Comparison of ENCODE assay signal across 8 cellular contexts in the genomic region with DNA sequence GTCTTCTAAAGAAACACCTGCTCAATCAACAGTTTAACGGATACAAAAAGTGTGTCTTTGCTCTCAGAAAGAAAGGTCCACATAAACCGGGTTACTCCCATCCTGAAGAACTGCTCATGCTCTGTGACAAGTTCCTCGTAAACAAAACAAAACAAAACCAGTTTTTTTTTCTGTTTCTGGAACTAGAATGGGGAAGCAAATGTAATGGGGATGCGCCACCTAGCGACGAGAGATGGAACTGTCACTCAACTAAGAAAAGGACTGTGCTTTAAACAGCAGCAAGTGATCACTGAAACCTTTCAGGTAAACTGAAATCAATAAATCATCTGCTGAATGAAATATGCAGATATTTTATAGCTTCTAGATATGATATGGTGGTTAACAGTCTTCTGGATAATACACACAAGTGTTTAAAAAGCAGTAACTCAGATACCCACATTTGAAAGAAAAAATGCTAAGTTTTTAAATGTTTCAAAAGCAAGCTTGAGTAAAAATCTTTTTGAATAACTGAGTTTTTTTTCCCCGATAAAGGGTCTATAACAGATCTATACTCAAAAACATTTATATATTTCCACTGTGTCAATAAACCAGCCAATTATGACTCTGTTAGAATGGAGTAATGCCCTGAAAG. TPM values are rescaled to one million over a fixed set of nuclear protein-coding genes. Genes with fewer than 3 reads are reported as not detected.
DNase-seq lines count a peak whose midpoint lies in the region; ATAC-seq, FAIRE-seq and TF ChIP-seq lines count a peak whose summit lies in the region.

No MANE protein-coding gene starts in this region.

- H3K9me3 ChIP-seq in CD8-positive, alpha-beta memory T cell (ENCODE audit: low read length), result no peaks in the 10 kb centered on the region
- no peaks in the 10 kb centered on the region for H3K9me3 ChIP-seq in GM12878 (replicated peaks; ENCODE audit: control insufficient read depth, insufficient read depth, low read length)
- no peaks in the 10 kb centered on the region for H3K9me3 ChIP-seq in skeletal muscle tissue (ENCODE audit: control insufficient read depth in 3 of 3, low read length in 3 of 3)

- TF ChIP-seq RAD21 in GM12878 (IDR thresholded peaks at IDR 0.05; ENCODE audit: insufficient read depth, low read depth, low read length), result peak; percentile 96

- H3K27me3 Mint-ChIP-seq in CD8-positive, alpha-beta memory T cell, result no peaks in the 10 kb centered on the region

- no peak overlapping the region for H3K4me3 ChIP-seq in CD8-positive, alpha-beta memory T cell (ENCODE audit: low read length)
- 0 out of 2 replicates have a peak overlapping the region, but pooled peaks have one; percentile 8 for H3K4me3 ChIP-seq in GM12878
- H3K4me3 ChIP-seq in skeletal muscle tissue (ENCODE audit: low read length in 3 of 3), result peak overlapping the region in 1 of 3 donors; percentile 25

- peaks cover 41% of the 10 kb centered on the region for H3K36me3 ChIP-seq in CD8-positive, alpha-beta memory T cell (ENCODE audit: insufficient read depth, low read length)
- peaks cover 5 to 12% of the 10 kb centered on the region in 2 experiments; a peak in 3 of 4 replicates for H3K36me3 ChIP-seq in GM12878 (ENCODE audit: control insufficient read depth in 2 of 2, insufficient read depth in 2 of 2, low read length in 1 of 2)
- H3K36me3 ChIP-seq in skeletal muscle tissue (ENCODE audit: control insufficient read depth in 3 of 3, insufficient read depth in 3 of 3, low read length in 3 of 3), result peaks cover 13 to 43% (median 35%) of the 10 kb centered on the region in 3 donors

- POLR2A ChIA-PET in CD8-positive, alpha-beta memory T cell (lab: Charles Lee), result interaction anchor here (0.6 to 1.3 kb wide), 3 partner anchors 12 to 352 kb away, joined by 3 to 5 read pairs (median 3); a partner anchor contains a TSS
- POLR2A ChIA-PET in GM12878 (lab: Charles Lee), result interaction anchor here (0.5 kb wide), 1 partner anchor 300 kb away, joined by 5 read pairs; no protein-coding TSS in a partner anchor

- H3K4me1 Mint-ChIP-seq in CD8-positive, alpha-beta memory T cell, result peaks cover 26 to 32% (median 30%) of the 10 kb centered on the region in 3 donors

- in situ Hi-C loops in GM12878 (cut with MboI), result loop anchor here (5.0 kb wide), 1 partner anchor 349 kb away; no protein-coding TSS in a partner anchor

- TF ChIP-seq CTCF in GM12878 (IDR thresholded peaks at IDR 0.05 in 2 of 3, conservative IDR thresholded peaks at IDR 0.05 in 1 of 3; ENCODE audit: control insufficient read depth in 2 of 3, extremely low read depth in 1 of 3, insufficient read depth in 1 of 3, low read depth in 3 of 3, low read length in 3 of 3), result peak; percentile 87 to 96 (median 91)

- H3K36me3 Mint-ChIP-seq in CD8-positive, alpha-beta memory T cell, result peaks cover 16 to 84% (median 22%) of the 10 kb centered on the region in 3 donors

- H3K9me3 Mint-ChIP-seq in CD8-positive, alpha-beta memory T cell, result no peaks in the 10 kb centered on the region

- ATAC-seq in GM21390 (IDR thresholded peaks at IDR 0.05; ENCODE audit: unreplicated experiment) (peak; percentile 59), GM12878 (peak; percentile 89), HG03108 (IDR thresholded peaks at IDR 0.05; ENCODE audit: unreplicated experiment) (no peak)

- H3K4me1 ChIP-seq in CD8-positive, alpha-beta memory T cell (ENCODE audit: insufficient read depth, low read length), result peaks cover 20% of the 10 kb centered on the region
- H3K4me1 ChIP-seq in GM12878 (ENCODE audit: control insufficient read depth, insufficient read depth, low read length), result peaks cover 5% of the 10 kb centered on the region; the same call in 1 of the 2 replicates
- peaks cover 5 to 7% (median 7%) of the 10 kb centered on the region in 3 donors for H3K4me1 ChIP-seq in skeletal muscle tissue (ENCODE audit: control insufficient read depth in 3 of 3, insufficient read depth in 3 of 3, low read length in 3 of 3)

- CTCF ChIA-PET in CD8-positive, alpha-beta memory T cell (lab: Charles Lee), result interaction anchor here (0.8 to 3.8 kb wide), 16 partner anchors 8 to 365 kb away, joined by 3 to 31 read pairs (median 5); a partner anchor contains a TSS
- CTCF ChIA-PET in GM12878 (lab: Yijun Ruan, JAX), result interaction anchor here (0.6 to 5.1 kb wide), 39 partner anchors 9 to 633 kb away, joined by 3 to 93 read pairs (median 4); a partner anchor contains a TSS

- peak overlapping the region; percentile 12; the same call in 1 of the 2 replicates for H3K4me2 ChIP-seq in GM12878 (ENCODE audit: control insufficient read depth, insufficient read depth)

- FAIRE-seq in TTC549 (lab: Jason Lieb, UNC), result peak; percentile 76
- peak; percentile 54 for FAIRE-seq in GM12878 (lab: Jason Lieb, UNC)

- peak; percentile 52 to 81 (median 68) for DNase-seq in CD8-positive, alpha-beta memory T cell
- DNase-seq in MV-4-11 (lab: John Stamatoyannopoulos, UW) (peak; percentile 75), GM12878 (ENCODE audit: low read depth, low spot score) (peak; percentile 56), hypothalamus (lab: John Stamatoyannopoulos, UW) (peak in 43 of 51 donors; percentile 5 to 93 (median 44))

- TF ChIP-seq POLR2A in GM12878 (IDR thresholded peaks at IDR 0.05; ENCODE audit: low read depth, low read length), result no peak

- H2AFZ ChIP-seq in GM12878 (ENCODE audit: control insufficient read depth, low read depth, low read length), result no peak overlapping the region

- no peaks in the 10 kb centered on the region for H4K20me1 ChIP-seq in GM12878 (ENCODE audit: control insufficient read depth, insufficient read depth)

- SMC1A ChIA-PET in GM12878 (lab: Charles Lee; ENCODE audit: uncharacterized antibody, unreplicated experiment), result interaction anchor here (0.6 to 4.9 kb wide), 18 partner anchors 8 to 383 kb away, joined by 3 to 30 read pairs (median 4); a partner anchor contains a TSS

- H3K79me2 ChIP-seq in GM12878 (ENCODE audit: control insufficient read depth, insufficient read depth, low read length), result no peaks in the 10 kb centered on the region

- intact Hi-C loops in GM12878 (cut with micrococcal nuclease; ENCODE audit: unreplicated experiment), result loop anchor here (1.0 kb wide), 2 partner anchors 341 to 346 kb away; a partner anchor contains a TSS

- no TSS peak for BruUV-seq in GM12878 (replicated peaks; lab: Mats Ljungman, UMichigan)

- 9% methylated on average over 7 of the region's 7 CpGs for whole genome bisulfite sequencing in GM12878 (ENCODE audit: insufficient coverage, insufficient replicate concordance, low lambda C conversion rate, missing lambda C conversion rate)

- no peaks in the 10 kb centered on the region for H3K27me3 ChIP-seq in CD8-positive, alpha-beta memory T cell (ENCODE audit: insufficient read depth, low read length, poor library complexity, severe bottlenecking)
- no peaks in the 10 kb centered on the region for H3K27me3 ChIP-seq in GM12878 (replicated peaks in 1 of 2; ENCODE audit: control insufficient read depth in 2 of 2, insufficient read depth in 2 of 2, low read length in 1 of 2)
- H3K27me3 ChIP-seq in skeletal muscle tissue (ENCODE audit: control insufficient read depth in 3 of 3, insufficient read depth in 3 of 3, low read length in 3 of 3), result no peaks in the 10 kb centered on the region

- H3K9ac ChIP-seq in GM12878 (ENCODE audit: control insufficient read depth, insufficient read depth, low read length) (no peak overlapping the region), skeletal muscle tissue (ENCODE audit: low read depth in 1 of 3, low read length in 3 of 3) (no peak overlapping the region)

- H3K4me3 Mint-ChIP-seq in CD8-positive, alpha-beta memory T cell, result peak overlapping the region in 2 of 7 donors; percentile 39 to 47

- H3K27ac ChIP-seq in CD8-positive, alpha-beta memory T cell (ENCODE audit: low read depth, low read length), result peak overlapping the region; percentile 55
- no peak overlapping the region for H3K27ac ChIP-seq in GM12878 (ENCODE audit: control insufficient read depth, insufficient read depth)
- H3K27ac ChIP-seq in skeletal muscle tissue (ENCODE audit: low read depth, low read length), result peak overlapping the region; percentile 54

- peak overlapping the region; percentile 64 to 96 (median 92) for H3K27ac Mint-ChIP-seq in CD8-positive, alpha-beta memory T cell

- TF ChIP-seq EP300 in GM12878 (IDR thresholded peaks at IDR 0.05; ENCODE audit: borderline replicate concordance in 1 of 2, control insufficient read depth in 1 of 2, low read depth in 2 of 2, low read length in 2 of 2), result no peak

- RAD21 ChIA-PET in GM12878 (lab: Charles Lee; ENCODE audit: unreplicated experiment), result interaction anchor here (0.7 to 2.4 kb wide), 10 partner anchors 9 to 383 kb away, joined by 3 to 23 read pairs (median 4); a partner anchor contains a TSS

TF ChIP-seq in GM12878, 131 proteins besides CTCF, POLR2A, EP300 and RAD21 (continues in another document):
- peak; percentile 93 for TF ChIP-seq ZNF384 (IDR thresholded peaks at IDR 0.05; ENCODE audit: borderline replicate concordance, low read depth, low read length)
- TF ChIP-seq JUNB (IDR thresholded peaks at IDR 0.05), result no peak
- TF ChIP-seq BHLHE40 (IDR thresholded peaks at IDR 0.05; ENCODE audit: borderline replicate concordance in 1 of 2, low read depth in 2 of 2, low read length in 1 of 2), result 0 out of 4 replicates have a peak, but pooled peaks of 1 of the 2 experiments have one; percentile 27
- no peak for TF ChIP-seq NFXL1 (IDR thresholded peaks at IDR 0.05; ENCODE audit: borderline replicate concordance)
- TF ChIP-seq SMC3 (IDR thresholded peaks at IDR 0.05; ENCODE audit: borderline replicate concordance, low read length), result peak; percentile 77
- TF ChIP-seq MEF2B (IDR thresholded peaks at IDR 0.05; ENCODE audit: partially characterized antibody, poor library complexity, severe bottlenecking), result no peak
- no peak for TF ChIP-seq GATAD2B (conservative IDR thresholded peaks at IDR 0.05; ENCODE audit: low read depth)

RNA-seq across cellular contexts. Expression of a gene that starts 10.9 kb away (rescaled TPM):
- total RNA-seq in CD8-positive, alpha-beta memory T cell, result 10 to 100 TPM; 63.5 to 68.0 TPM
- 35.8 TPM for polyA plus RNA-seq in CD8-positive, alpha-beta memory T cell
- 114 and 119 TPM in 2 replicates for total RNA-seq in GM12878 (2013; cell fraction: nucleolus; rRNA removed)
- total RNA-seq in GM12878 (2014; rRNA removed) (41.2 and 42.6 TPM in 2 replicates), GM12878 (2014; rRNA removed; fragmentation: Illumina TruSeq; extraction: Trizol) (32.1 and 32.4 TPM in 2 replicates), GM12878 (2021) (27.9 and 28.7 TPM in 2 replicates), skeletal muscle tissue (49.6 TPM)
- polyA plus RNA-seq in GM12878 (2011; ENCODE audit: low read depth), result 28.0 TPM
- polyA plus RNA-seq in GM12878 (2011; rRNA removed) (84.5 and 86.3 TPM in 2 replicates), GM12878 (2014; fragmentation: Illumina TruSeq; extraction: Trizol) (24.9 and 28.3 TPM in 2 replicates), GM12878 (2014; fragmentation: Nextera tagmentation; extraction: Ambion mirVana) (10 to 100 TPM; 48.7 to 71.8 TPM), GM12878 (2014; rRNA removed) (28.1 and 30.0 TPM in 2 replicates), GM12878 (2016; fragmentation: Nextera tagmentation; extraction: Ambion mirVana) (10 to 100 TPM; 52.4 to 53.5 TPM)
- 49.7 and 55.4 TPM in 2 replicates for polyA plus RNA-seq in GM12878 (2011; cell fraction: cytosol; rRNA removed)
- 57.0 and 64.8 TPM in 2 replicates for polyA plus RNA-seq in GM12878 (2011; cell fraction: nucleus; rRNA removed)
- polyA plus RNA-seq in GM12878 (2012), result 42.4 and 46.1 TPM in 2 replicates
- 65.1 and 69.1 TPM in 2 replicates for polyA minus RNA-seq in GM12878 (2011; rRNA and poly(A)+ RNA removed)
- polyA minus RNA-seq in GM12878 (2011; cell fraction: cytosol; rRNA and poly(A)+ RNA removed), result 17.4 and 26.0 TPM in 2 replicates
- polyA minus RNA-seq in GM12878 (2011; cell fraction: nucleus; rRNA and poly(A)+ RNA removed), result 88.4 and 129 TPM in 2 replicates
